In the genomic region with DNA sequence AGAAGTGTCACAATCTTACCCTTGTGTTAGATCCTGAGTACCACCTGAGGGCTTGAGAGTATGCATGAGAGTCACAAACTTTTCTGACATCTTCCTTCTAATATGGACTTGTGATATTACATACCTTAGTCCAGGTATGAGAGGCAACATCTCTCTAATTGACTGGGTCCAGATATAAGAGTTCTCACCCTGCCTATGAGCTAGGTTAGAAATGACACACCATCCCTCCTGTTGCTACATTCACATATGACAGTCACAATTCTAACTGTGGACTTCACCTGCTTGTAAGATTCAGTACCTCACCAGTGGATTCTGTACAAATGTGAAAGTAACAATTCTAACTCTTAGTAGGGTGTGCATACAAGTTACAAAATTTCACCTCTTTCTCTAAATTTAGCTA, we compare ENCODE assay signal across 24 cellular contexts.
"Had no signal": no experiment of that assay in that cellular context is flagged by ENCODE, and none has a peak within 500 bp of the region (broad histone marks: within the 10 kb centered on the region; RNA-seq: fewer than 3 reads in every experiment).

No MANE protein-coding gene starts in this region.

- H3K36me3 Mint-ChIP-seq: mesothelial cell of epicardium, naive B cell had no signal

- DNase-seq: colonic mucosa; cortex of kidney; effector CD8-positive, alpha-beta T cell; effector memory CD8-positive, alpha-beta T cell; endodermal cell; erythroblast; esophagus squamous epithelium; foreskin fibroblast; foreskin melanocyte; gastrocnemius medialis; glutamatergic neuron; head of caudate nucleus; heart right ventricle; hippocampal formation; left cardiac atrium; left lung; left ventricle myocardium superior; lower lobe of right lung; mesenchymal stem cell; mucosa of descending colon; naive B cell had no signal

- H3K4me3 Mint-ChIP-seq: dendritic cell treated with granulocyte-macrophage colony-stimulating factor and Interleukin-4, amounts not matched to agents 40 ng/mL and 50 ng/mL, for 4 days; effector memory CD8-positive, alpha-beta T cell; endodermal cell; mesothelial cell of epicardium; naive B cell had no signal

- H3K4me1 Mint-ChIP-seq: endodermal cell, mesothelial cell of epicardium, naive B cell had no signal

- ATAC-seq: effector memory CD8-positive, alpha-beta T cell; esophagus mucosa; gastrocnemius medialis; heart right ventricle; left cardiac atrium; left lung; left ventricle myocardium superior; lower lobe of right lung; mucosa of descending colon had no signal

- H3K9me3 Mint-ChIP-seq: dendritic cell treated with granulocyte-macrophage colony-stimulating factor and Interleukin-4, amounts not matched to agents 40 ng/mL and 50 ng/mL, for 4 days; effector memory CD8-positive, alpha-beta T cell; endodermal cell; mesothelial cell of epicardium; naive B cell had no signal

- H3K27ac Mint-ChIP-seq: dendritic cell treated with granulocyte-macrophage colony-stimulating factor and Interleukin-4, amounts not matched to agents 40 ng/mL and 50 ng/mL, for 4 days; effector memory CD8-positive, alpha-beta T cell; endodermal cell; mesothelial cell of epicardium; naive B cell had no signal

- H3K27me3 Mint-ChIP-seq: dendritic cell treated with granulocyte-macrophage colony-stimulating factor and Interleukin-4, amounts not matched to agents 40 ng/mL and 50 ng/mL, for 4 days; effector memory CD8-positive, alpha-beta T cell; naive B cell had no signal
